Comparison of ENCODE assay signal across 1 cellular context in genomic region chr17:35930211-35931065, GRCh38.
A peak's percentile ranks its signal among the peaks of the same experiment; 100 is the strongest.
TF ChIP-seq lines count a peak whose summit lies in the region.

A gene with protein sequence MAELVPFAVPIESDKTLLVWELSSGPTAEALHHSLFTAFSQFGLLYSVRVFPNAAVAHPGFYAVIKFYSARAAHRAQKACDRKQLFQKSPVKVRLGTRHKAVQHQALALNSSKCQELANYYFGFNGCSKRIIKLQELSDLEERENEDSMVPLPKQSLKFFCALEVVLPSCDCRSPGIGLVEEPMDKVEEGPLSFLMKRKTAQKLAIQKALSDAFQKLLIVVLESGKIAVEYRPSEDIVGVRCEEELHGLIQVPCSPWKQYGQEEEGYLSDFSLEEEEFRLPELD (minus strand): TSS chr17:35930773. CDS start chr17:35930727, 46 bp downstream.

TF ChIP-seq in GM12878, 131 proteins besides CTCF, POLR2A, EP300 and RAD21 (continued from another document):
- TF ChIP-seq ZBTB4 (CRISPR knock-in tag; IDR thresholded peaks at IDR 0.05) (no peak), NR2F1 (conservative IDR thresholded peaks at IDR 0.05) (no peak), JUND (IDR thresholded peaks at IDR 0.05; ENCODE audit: low read depth, low read length) (no peak), IKZF1 (conservative IDR thresholded peaks at IDR 0.05) (peak; percentile 83), EGR1 (IDR thresholded peaks at IDR 0.05; ENCODE audit: borderline replicate concordance in 1 of 2, low read depth in 2 of 2, low read length in 2 of 2) (peak in 1 of 2 experiments; percentile 69; a peak in 2 of 3 replicates), YY1 (IDR thresholded peaks at IDR 0.05; ENCODE audit: low read depth, low read length) (peak; percentile 36; the same call in 1 of the 2 replicates), RELB (IDR thresholded peaks at IDR 0.05; ENCODE audit: low read depth) (peak; percentile 12; the same call in 1 of the 2 replicates), TCF12 (IDR thresholded peaks at IDR 0.05; ENCODE audit: low read depth, low read length) (0 out of 2 replicates have a peak, but pooled peaks have one; percentile 32), CBFB (IDR thresholded peaks at IDR 0.05; ENCODE audit: low read depth) (peak; percentile 55; the same call in 1 of the 2 replicates), ATF7 (IDR thresholded peaks at IDR 0.05; ENCODE audit: low read depth) (no peak), RFX5 (IDR thresholded peaks at IDR 0.05; ENCODE audit: low read depth, low read length) (0 out of 2 replicates have a peak, but pooled peaks have one; percentile 10), BHLHE40 (IDR thresholded peaks at IDR 0.05; ENCODE audit: borderline replicate concordance in 1 of 2, low read depth in 2 of 2, low read length in 1 of 2) (peak; percentile 65 to 84), RB1 (IDR thresholded peaks at IDR 0.05; ENCODE audit: borderline replicate concordance) (peak; percentile 90; the same call in 1 of the 2 replicates), GATAD2B (conservative IDR thresholded peaks at IDR 0.05; ENCODE audit: low read depth) (peak; percentile 56; the same call in 1 of the 2 replicates), SRF (IDR thresholded peaks at IDR 0.05; ENCODE audit: low read depth in 2 of 2, low read length in 2 of 2) (no peak), NRF1 (conservative IDR thresholded peaks at IDR 0.05; ENCODE audit: low read depth, low read length) (peak; percentile 89), SUPT20H (IDR thresholded peaks at IDR 0.05; ENCODE audit: borderline replicate concordance, control insufficient read depth, low read depth, low read length) (no peak), STAT1 (conservative IDR thresholded peaks at IDR 0.05) (0 out of 2 replicates have a peak, but pooled peaks have one; percentile 57), IRF3 (IDR thresholded peaks at IDR 0.05) (0 out of 2 replicates have a peak, but pooled peaks have one; percentile 17), ZNF207 (IDR thresholded peaks at IDR 0.05; ENCODE audit: borderline replicate concordance) (peak; percentile 72; the same call in 1 of the 2 replicates), RUNX3 (IDR thresholded peaks at IDR 0.05; ENCODE audit: low read length) (peak; percentile 80), SIN3A (IDR thresholded peaks at IDR 0.05; ENCODE audit: low read depth, low read length) (peak; percentile 97), HDGF (IDR thresholded peaks at IDR 0.05) (peak; percentile 43; the same call in 1 of the 2 replicates), CHD2 (IDR thresholded peaks at IDR 0.05; ENCODE audit: borderline replicate concordance, low read depth, low read length) (peak; percentile 56; the same call in 1 of the 2 replicates), NFYA (IDR thresholded peaks at IDR 0.05; ENCODE audit: borderline replicate concordance, low read depth, low read length) (no peak), MLLT1 (IDR thresholded peaks at IDR 0.05) (0 out of 2 replicates have a peak, but pooled peaks have one; percentile 22), DPF2 (IDR thresholded peaks at IDR 0.05) (0 out of 2 replicates have a peak, but pooled peaks have one; percentile 18), MXI1 (IDR thresholded peaks at IDR 0.05; ENCODE audit: low read depth, low read length) (peak; percentile 93)
- TF ChIP-seq, protein P1, sequence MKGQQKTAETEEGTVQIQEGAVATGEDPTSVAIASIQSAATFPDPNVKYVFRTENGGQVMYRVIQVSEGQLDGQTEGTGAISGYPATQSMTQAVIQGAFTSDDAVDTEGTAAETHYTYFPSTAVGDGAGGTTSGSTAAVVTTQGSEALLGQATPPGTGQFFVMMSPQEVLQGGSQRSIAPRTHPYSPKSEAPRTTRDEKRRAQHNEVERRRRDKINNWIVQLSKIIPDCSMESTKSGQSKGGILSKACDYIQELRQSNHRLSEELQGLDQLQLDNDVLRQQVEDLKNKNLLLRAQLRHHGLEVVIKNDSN (IDR thresholded peaks at IDR 0.05; ENCODE audit: borderline replicate concordance, extremely low read length, insufficient read depth, low read depth, low read length): no peak
- TF ChIP-seq, protein P2, sequence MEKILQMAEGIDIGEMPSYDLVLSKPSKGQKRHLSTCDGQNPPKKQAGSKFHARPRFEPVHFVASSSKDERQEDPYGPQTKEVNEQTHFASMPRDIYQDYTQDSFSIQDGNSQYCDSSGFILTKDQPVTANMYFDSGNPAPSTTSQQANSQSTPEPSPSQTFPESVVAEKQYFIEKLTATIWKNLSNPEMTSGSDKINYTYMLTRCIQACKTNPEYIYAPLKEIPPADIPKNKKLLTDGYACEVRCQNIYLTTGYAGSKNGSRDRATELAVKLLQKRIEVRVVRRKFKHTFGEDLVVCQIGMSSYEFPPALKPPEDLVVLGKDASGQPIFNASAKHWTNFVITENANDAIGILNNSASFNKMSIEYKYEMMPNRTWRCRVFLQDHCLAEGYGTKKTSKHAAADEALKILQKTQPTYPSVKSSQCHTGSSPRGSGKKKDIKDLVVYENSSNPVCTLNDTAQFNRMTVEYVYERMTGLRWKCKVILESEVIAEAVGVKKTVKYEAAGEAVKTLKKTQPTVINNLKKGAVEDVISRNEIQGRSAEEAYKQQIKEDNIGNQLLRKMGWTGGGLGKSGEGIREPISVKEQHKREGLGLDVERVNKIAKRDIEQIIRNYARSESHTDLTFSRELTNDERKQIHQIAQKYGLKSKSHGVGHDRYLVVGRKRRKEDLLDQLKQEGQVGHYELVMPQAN (conservative IDR thresholded peaks at IDR 0.05): peak; percentile 86
- TF ChIP-seq, protein P3, sequence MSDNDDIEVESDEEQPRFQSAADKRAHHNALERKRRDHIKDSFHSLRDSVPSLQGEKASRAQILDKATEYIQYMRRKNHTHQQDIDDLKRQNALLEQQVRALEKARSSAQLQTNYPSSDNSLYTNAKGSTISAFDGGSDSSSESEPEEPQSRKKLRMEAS (IDR thresholded peaks at IDR 0.05; ENCODE audit: low read depth, low read length): peak; percentile 79
